In genomic region chr5:37412515-37412914, GRCh38 we compare ENCODE assay signal across 11 cellular contexts.
"Had no signal": no experiment of that assay in that cellular context is flagged by ENCODE, and none has a peak within 500 bp of the region (broad histone marks: within the 10 kb centered on the region; RNA-seq: fewer than 3 reads in every experiment).

No MANE protein-coding gene starts in this region.

- DNase-seq: activated effector memory CD4-positive, alpha-beta T cell treated with anti-CD3 and anti-CD28 coated beads, Interleukin-2, amount 50 U/mL, for 16 hours; effector CD4-positive, alpha-beta T cell; right cardiac atrium; T-helper 9 cell had no signal

- H3K9ac ChIP-seq: neural progenitor cell had no signal

- H3K36me3 ChIP-seq: breast epithelium, neural progenitor cell, prostate gland had no signal

- H3K4me2 ChIP-seq: neural progenitor cell, smooth muscle cell had no signal

- H2AFZ ChIP-seq: neural progenitor cell had no signal

- H3K27ac ChIP-seq: ascending aorta, breast epithelium, gastroesophageal sphincter, heart right ventricle, neural progenitor cell, prostate gland had no signal

- H3K4me1 ChIP-seq: ascending aorta, breast epithelium, heart right ventricle, neural progenitor cell, prostate gland had no signal

- H3K4me3 ChIP-seq: ascending aorta, breast epithelium, gastroesophageal sphincter, heart right ventricle, neural progenitor cell, prostate gland, smooth muscle cell had no signal

- H3K27me3 ChIP-seq: ascending aorta, breast epithelium, gastroesophageal sphincter, heart right ventricle, neural progenitor cell had no signal

- H3K9me3 ChIP-seq: ascending aorta, breast epithelium, gastroesophageal sphincter, heart right ventricle, prostate gland had no signal
